Comparison of ENCODE assay signal across 1 cellular context in the genomic region with DNA sequence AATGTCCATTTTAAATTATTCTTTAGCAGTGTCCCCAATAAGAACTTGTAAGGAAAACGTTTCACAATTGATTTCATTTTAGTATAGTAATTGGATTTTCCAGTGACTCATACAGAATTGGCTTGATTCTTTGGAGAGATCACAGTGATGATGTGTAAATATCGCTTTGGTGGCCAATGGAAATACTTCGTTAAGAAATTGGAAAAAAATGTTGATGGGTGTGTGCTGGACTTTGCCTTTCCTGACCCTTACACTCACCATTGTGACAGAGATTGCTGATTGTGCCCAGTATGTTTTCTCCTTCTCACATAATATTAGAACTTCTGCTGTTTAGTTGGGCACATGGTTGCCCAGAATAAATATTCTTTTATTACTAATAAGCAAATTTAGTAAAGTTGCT.
TF ChIP-seq lines count a peak whose summit lies in the region.

No MANE protein-coding gene starts in this region.

TF ChIP-seq in HepG2, 621 proteins besides CTCF, POLR2A, EP300 and RAD21 (continues in another document):
- TF ChIP-seq, protein P1, sequence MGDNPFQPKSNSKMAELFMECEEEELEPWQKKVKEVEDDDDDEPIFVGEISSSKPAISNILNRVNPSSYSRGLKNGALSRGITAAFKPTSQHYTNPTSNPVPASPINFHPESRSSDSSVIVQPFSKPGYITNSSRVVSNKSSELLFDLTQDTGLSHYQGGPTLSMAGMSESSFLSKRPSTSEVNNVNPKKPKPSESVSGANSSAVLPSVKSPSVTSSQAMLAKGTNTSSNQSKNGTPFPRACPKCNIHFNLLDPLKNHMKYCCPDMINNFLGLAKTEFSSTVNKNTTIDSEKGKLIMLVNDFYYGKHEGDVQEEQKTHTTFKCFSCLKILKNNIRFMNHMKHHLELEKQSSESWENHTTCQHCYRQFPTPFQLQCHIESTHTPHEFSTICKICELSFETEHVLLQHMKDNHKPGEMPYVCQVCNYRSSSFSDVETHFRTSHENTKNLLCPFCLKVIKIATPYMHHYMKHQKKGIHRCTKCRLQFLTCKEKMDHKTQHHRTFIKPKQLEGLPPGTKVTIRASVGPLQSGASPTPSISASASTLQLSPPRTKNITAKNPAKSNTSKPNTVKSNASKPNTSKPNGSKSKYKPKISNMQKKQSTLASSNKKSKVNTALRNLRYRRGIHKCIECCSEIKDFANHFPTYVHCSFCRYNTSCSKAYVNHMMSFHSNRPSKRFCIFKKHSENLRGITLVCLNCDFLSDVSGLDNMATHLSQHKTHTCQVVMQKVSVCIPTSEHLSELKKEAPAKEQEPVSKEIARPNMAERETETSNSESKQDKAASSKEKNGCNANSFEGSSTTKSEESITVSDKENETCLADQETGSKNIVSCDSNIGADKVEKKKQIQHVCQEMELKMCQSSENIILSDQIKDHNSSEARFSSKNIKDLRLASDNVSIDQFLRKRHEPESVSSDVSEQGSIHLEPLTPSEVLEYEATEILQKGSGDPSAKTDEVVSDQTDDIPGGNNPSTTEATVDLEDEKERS (CRISPR knock-in tag; IDR thresholded peaks at IDR 0.05), result no peak
- TF ChIP-seq HMG20A (CRISPR knock-in tag; IDR thresholded peaks at IDR 0.05; ENCODE audit: borderline replicate concordance) (no peak), HNF4G (IDR thresholded peaks at IDR 0.05; ENCODE audit: borderline replicate concordance, low read depth, low read length) (peak; percentile 34; the same call in 1 of the 2 replicates), HNF4G (CRISPR knock-in tag; IDR thresholded peaks at IDR 0.05; ENCODE audit: borderline replicate concordance, low read depth) (no peak), RORA (CRISPR knock-in tag; IDR thresholded peaks at IDR 0.05) (no peak), PHF8 (CRISPR knock-in tag; IDR thresholded peaks at IDR 0.05) (no peak), HNRNPLL (IDR thresholded peaks at IDR 0.05; ENCODE audit: low read depth, low read length, poor library complexity, severe bottlenecking) (no peak), HNF4A (CRISPR knock-in tag; IDR thresholded peaks at IDR 0.05) (peak; percentile 46; the same call in 1 of the 2 replicates), RARA (CRISPR knock-in tag; IDR thresholded peaks at IDR 0.05) (no peak), ZNF331 (CRISPR knock-in tag; IDR thresholded peaks at IDR 0.05) (no peak), ZNF362 (CRISPR knock-in tag; IDR thresholded peaks at IDR 0.05; ENCODE audit: borderline replicate concordance) (no peak), ZNF761 (CRISPR knock-in tag; conservative IDR thresholded peaks at IDR 0.05) (no peak), MIXL1 (CRISPR knock-in tag; IDR thresholded peaks at IDR 0.05) (peak; percentile 15; the same call in 1 of the 2 replicates), KLF6 (CRISPR knock-in tag; IDR thresholded peaks at IDR 0.05) (no peak), SSRP1 (CRISPR knock-in tag; IDR thresholded peaks at IDR 0.05) (no peak), IRX3 (CRISPR knock-in tag; IDR thresholded peaks at IDR 0.05; ENCODE audit: borderline replicate concordance, low read depth) (no peak), NCOA2 (CRISPR knock-in tag; IDR thresholded peaks at IDR 0.05) (no peak), SAP130 (CRISPR knock-in tag; IDR thresholded peaks at IDR 0.05; ENCODE audit: low read depth) (0 out of 2 replicates have a peak, but pooled peaks have one; percentile 21), ZNF121 (CRISPR knock-in tag; IDR thresholded peaks at IDR 0.05) (no peak), TFDP2 (CRISPR knock-in tag; IDR thresholded peaks at IDR 0.05) (no peak), TBX3 (IDR thresholded peaks at IDR 0.05; ENCODE audit: borderline replicate concordance) (no peak), NCOR1 (IDR thresholded peaks at IDR 0.05; ENCODE audit: borderline replicate concordance, low read length) (peak; percentile 67; the same call in 1 of the 2 replicates), CBX5 (CRISPR knock-in tag; IDR thresholded peaks at IDR 0.05; ENCODE audit: borderline replicate concordance) (no peak), ZMAT3 (CRISPR knock-in tag; conservative IDR thresholded peaks at IDR 0.05) (no peak), SNRNP70 (IDR thresholded peaks at IDR 0.05; ENCODE audit: low read depth, low read length) (no peak), ZNF563 (CRISPR knock-in tag; IDR thresholded peaks at IDR 0.05) (no peak), ZSCAN12 (CRISPR knock-in tag; IDR thresholded peaks at IDR 0.05) (no peak), NFATC3 (CRISPR knock-in tag; IDR thresholded peaks at IDR 0.05) (no peak)
- TF ChIP-seq, protein P2, sequence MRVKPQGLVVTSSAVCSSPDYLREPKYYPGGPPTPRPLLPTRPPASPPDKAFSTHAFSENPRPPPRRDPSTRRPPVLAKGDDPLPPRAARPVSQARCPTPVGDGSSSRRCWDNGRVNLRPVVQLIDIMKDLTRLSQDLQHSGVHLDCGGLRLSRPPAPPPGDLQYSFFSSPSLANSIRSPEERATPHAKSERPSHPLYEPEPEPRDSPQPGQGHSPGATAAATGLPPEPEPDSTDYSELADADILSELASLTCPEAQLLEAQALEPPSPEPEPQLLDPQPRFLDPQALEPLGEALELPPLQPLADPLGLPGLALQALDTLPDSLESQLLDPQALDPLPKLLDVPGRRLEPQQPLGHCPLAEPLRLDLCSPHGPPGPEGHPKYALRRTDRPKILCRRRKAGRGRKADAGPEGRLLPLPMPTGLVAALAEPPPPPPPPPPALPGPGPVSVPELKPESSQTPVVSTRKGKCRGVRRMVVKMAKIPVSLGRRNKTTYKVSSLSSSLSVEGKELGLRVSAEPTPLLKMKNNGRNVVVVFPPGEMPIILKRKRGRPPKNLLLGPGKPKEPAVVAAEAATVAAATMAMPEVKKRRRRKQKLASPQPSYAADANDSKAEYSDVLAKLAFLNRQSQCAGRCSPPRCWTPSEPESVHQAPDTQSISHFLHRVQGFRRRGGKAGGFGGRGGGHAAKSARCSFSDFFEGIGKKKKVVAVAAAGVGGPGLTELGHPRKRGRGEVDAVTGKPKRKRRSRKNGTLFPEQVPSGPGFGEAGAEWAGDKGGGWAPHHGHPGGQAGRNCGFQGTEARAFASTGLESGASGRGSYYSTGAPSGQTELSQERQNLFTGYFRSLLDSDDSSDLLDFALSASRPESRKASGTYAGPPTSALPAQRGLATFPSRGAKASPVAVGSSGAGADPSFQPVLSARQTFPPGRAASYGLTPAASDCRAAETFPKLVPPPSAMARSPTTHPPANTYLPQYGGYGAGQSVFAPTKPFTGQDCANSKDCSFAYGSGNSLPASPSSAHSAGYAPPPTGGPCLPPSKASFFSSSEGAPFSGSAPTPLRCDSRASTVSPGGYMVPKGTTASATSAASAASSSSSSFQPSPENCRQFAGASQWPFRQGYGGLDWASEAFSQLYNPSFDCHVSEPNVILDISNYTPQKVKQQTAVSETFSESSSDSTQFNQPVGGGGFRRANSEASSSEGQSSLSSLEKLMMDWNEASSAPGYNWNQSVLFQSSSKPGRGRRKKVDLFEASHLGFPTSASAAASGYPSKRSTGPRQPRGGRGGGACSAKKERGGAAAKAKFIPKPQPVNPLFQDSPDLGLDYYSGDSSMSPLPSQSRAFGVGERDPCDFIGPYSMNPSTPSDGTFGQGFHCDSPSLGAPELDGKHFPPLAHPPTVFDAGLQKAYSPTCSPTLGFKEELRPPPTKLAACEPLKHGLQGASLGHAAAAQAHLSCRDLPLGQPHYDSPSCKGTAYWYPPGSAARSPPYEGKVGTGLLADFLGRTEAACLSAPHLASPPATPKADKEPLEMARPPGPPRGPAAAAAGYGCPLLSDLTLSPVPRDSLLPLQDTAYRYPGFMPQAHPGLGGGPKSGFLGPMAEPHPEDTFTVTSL (CRISPR knock-in tag; IDR thresholded peaks at IDR 0.05; ENCODE audit: borderline replicate concordance), result peak; percentile 61; the same call in 1 of the 2 replicates
- TF ChIP-seq, protein P3, sequence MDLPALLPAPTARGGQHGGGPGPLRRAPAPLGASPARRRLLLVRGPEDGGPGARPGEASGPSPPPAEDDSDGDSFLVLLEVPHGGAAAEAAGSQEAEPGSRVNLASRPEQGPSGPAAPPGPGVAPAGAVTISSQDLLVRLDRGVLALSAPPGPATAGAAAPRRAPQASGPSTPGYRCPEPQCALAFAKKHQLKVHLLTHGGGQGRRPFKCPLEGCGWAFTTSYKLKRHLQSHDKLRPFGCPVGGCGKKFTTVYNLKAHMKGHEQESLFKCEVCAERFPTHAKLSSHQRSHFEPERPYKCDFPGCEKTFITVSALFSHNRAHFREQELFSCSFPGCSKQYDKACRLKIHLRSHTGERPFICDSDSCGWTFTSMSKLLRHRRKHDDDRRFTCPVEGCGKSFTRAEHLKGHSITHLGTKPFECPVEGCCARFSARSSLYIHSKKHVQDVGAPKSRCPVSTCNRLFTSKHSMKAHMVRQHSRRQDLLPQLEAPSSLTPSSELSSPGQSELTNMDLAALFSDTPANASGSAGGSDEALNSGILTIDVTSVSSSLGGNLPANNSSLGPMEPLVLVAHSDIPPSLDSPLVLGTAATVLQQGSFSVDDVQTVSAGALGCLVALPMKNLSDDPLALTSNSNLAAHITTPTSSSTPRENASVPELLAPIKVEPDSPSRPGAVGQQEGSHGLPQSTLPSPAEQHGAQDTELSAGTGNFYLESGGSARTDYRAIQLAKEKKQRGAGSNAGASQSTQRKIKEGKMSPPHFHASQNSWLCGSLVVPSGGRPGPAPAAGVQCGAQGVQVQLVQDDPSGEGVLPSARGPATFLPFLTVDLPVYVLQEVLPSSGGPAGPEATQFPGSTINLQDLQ (CRISPR knock-in tag; IDR thresholded peaks at IDR 0.05), result no peak
- TF ChIP-seq, protein P4, sequence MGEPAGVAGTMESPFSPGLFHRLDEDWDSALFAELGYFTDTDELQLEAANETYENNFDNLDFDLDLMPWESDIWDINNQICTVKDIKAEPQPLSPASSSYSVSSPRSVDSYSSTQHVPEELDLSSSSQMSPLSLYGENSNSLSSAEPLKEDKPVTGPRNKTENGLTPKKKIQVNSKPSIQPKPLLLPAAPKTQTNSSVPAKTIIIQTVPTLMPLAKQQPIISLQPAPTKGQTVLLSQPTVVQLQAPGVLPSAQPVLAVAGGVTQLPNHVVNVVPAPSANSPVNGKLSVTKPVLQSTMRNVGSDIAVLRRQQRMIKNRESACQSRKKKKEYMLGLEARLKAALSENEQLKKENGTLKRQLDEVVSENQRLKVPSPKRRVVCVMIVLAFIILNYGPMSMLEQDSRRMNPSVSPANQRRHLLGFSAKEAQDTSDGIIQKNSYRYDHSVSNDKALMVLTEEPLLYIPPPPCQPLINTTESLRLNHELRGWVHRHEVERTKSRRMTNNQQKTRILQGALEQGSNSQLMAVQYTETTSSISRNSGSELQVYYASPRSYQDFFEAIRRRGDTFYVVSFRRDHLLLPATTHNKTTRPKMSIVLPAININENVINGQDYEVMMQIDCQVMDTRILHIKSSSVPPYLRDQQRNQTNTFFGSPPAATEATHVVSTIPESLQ (CRISPR knock-in tag; conservative IDR thresholded peaks at IDR 0.05), result no peak
- TF ChIP-seq, protein P5, sequence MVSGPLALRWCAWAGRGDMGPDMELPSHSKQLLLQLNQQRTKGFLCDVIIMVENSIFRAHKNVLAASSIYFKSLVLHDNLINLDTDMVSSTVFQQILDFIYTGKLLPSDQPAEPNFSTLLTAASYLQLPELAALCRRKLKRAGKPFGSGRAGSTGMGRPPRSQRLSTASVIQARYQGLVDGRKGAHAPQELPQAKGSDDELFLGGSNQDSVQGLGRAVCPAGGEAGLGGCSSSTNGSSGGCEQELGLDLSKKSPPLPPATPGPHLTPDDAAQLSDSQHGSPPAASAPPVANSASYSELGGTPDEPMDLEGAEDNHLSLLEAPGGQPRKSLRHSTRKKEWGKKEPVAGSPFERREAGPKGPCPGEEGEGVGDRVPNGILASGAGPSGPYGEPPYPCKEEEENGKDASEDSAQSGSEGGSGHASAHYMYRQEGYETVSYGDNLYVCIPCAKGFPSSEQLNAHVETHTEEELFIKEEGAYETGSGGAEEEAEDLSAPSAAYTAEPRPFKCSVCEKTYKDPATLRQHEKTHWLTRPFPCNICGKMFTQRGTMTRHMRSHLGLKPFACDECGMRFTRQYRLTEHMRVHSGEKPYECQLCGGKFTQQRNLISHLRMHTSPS (CRISPR knock-in tag; IDR thresholded peaks at IDR 0.05; ENCODE audit: low read depth), result no peak
- TF ChIP-seq, protein P6, sequence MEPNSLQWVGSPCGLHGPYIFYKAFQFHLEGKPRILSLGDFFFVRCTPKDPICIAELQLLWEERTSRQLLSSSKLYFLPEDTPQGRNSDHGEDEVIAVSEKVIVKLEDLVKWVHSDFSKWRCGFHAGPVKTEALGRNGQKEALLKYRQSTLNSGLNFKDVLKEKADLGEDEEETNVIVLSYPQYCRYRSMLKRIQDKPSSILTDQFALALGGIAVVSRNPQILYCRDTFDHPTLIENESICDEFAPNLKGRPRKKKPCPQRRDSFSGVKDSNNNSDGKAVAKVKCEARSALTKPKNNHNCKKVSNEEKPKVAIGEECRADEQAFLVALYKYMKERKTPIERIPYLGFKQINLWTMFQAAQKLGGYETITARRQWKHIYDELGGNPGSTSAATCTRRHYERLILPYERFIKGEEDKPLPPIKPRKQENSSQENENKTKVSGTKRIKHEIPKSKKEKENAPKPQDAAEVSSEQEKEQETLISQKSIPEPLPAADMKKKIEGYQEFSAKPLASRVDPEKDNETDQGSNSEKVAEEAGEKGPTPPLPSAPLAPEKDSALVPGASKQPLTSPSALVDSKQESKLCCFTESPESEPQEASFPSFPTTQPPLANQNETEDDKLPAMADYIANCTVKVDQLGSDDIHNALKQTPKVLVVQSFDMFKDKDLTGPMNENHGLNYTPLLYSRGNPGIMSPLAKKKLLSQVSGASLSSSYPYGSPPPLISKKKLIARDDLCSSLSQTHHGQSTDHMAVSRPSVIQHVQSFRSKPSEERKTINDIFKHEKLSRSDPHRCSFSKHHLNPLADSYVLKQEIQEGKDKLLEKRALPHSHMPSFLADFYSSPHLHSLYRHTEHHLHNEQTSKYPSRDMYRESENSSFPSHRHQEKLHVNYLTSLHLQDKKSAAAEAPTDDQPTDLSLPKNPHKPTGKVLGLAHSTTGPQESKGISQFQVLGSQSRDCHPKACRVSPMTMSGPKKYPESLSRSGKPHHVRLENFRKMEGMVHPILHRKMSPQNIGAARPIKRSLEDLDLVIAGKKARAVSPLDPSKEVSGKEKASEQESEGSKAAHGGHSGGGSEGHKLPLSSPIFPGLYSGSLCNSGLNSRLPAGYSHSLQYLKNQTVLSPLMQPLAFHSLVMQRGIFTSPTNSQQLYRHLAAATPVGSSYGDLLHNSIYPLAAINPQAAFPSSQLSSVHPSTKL (CRISPR knock-in tag; IDR thresholded peaks at IDR 0.05), result peak; percentile 43
